ENCODE assay signal across 2 cellular contexts in genomic region chr7:726854-727103, GRCh38.
TF ChIP-seq lines count a peak whose summit lies in the region.

No MANE protein-coding gene starts in this region.

TF ChIP-seq in SK-N-SH, 30 proteins besides CTCF, POLR2A, EP300 and RAD21 (continued from another document):
- no peak for TF ChIP-seq REST (IDR thresholded peaks at IDR 0.05; ENCODE audit: low read depth, low read length)
- no peak for TF ChIP-seq GABPA (IDR thresholded peaks at IDR 0.05; ENCODE audit: low read depth)

TF ChIP-seq in SK-N-SH treated with all-trans-retinoic acid at 6 μM for 48 hours, 23 proteins besides CTCF, POLR2A, EP300 and RAD21 (continued from another document):
- TF ChIP-seq ZFP30 (CRISPR knock-in tag; IDR thresholded peaks at IDR 0.05) (no peak), CREB5 (CRISPR knock-in tag; IDR thresholded peaks at IDR 0.05; ENCODE audit: low read depth) (no peak)
